Comparison of ENCODE assay signal across 10 cellular contexts in genomic region chr4:40199179-40199670, GRCh38. TPM values are rescaled to one million over a fixed set of nuclear protein-coding genes. Genes with fewer than 3 reads are reported as not detected.
DNase-seq lines count a peak whose midpoint lies in the region; ATAC-seq and TF ChIP-seq lines count a peak whose summit lies in the region.
"Had no signal": no experiment of that assay in that cellular context is flagged by ENCODE, and none has a peak within 500 bp of the region (broad histone marks: within the 10 kb centered on the region; RNA-seq: fewer than 3 reads in every experiment).

No MANE protein-coding gene starts in this region.

- peaks cover 70% of the 10 kb centered on the region for H3K36me3 Mint-ChIP-seq in activated CD8-positive, alpha-beta memory T cell treated with anti-CD3 and anti-CD28 coated beads, Interleukin-2, amount 10 ng/mL, durations not matched to agents 7 days and 5 days
- H3K36me3 Mint-ChIP-seq in T-cell, result peaks cover 44% of the 10 kb centered on the region

- H3K4me3 ChIP-seq in esophagus (ENCODE audit: low read depth in 1 of 2, low read length in 2 of 2), result peak overlapping the region; percentile 12 to 29
- H3K4me3 ChIP-seq in thoracic aorta, result peak overlapping the region; percentile 3

- POLR2A ChIA-PET in T-cell (lab: Charles Lee), result interaction anchor here (0.6 to 4.4 kb wide), 19 partner anchors 8 to 143 kb away, joined by 3 to 47 read pairs (median 5); partner anchors contain the start of gene N4BP2 (in 1 of the 2)

- H3K4me1 ChIP-seq in esophagus (ENCODE audit: control insufficient read depth in 2 of 2, insufficient read depth in 2 of 2, low read length in 1 of 2) (no peaks in the 10 kb centered on the region), thoracic aorta (ENCODE audit: control insufficient read depth in 1 of 2, low read depth in 2 of 2) (no peaks in the 10 kb centered on the region)

- H3K36me3 ChIP-seq in esophagus (ENCODE audit: control insufficient read depth in 2 of 2, insufficient read depth in 2 of 2, low read length in 1 of 2) (no peaks in the 10 kb centered on the region), thoracic aorta (no peaks in the 10 kb centered on the region)

- H3K4me1 Mint-ChIP-seq in activated CD8-positive, alpha-beta memory T cell treated with anti-CD3 and anti-CD28 coated beads, Interleukin-2, amount 10 ng/mL, durations not matched to agents 7 days and 5 days, result peaks cover 49% of the 10 kb centered on the region
- H3K4me1 Mint-ChIP-seq in T-cell, result peaks cover 39 to 58% (median 52%) of the 10 kb centered on the region in 3 donors

- no peaks in the 10 kb centered on the region for H3K27me3 ChIP-seq in esophagus (ENCODE audit: control insufficient read depth in 1 of 2, insufficient read depth in 2 of 2, low read length in 2 of 2)
- no peaks in the 10 kb centered on the region for H3K27me3 ChIP-seq in thoracic aorta (replicated peaks; ENCODE audit: insufficient read depth)

- ATAC-seq in activated CD8-positive, alpha-beta memory T cell treated with anti-CD3 and anti-CD28 coated beads, Interleukin-2, amount 10 ng/mL, durations not matched to agents 7 days and 5 days, result no peak
- ATAC-seq in T-cell (replicated peaks in 1 of 4) (no peak), thoracic aorta (ENCODE audit: insufficient number of reproducible peaks, low FRiP score, low read depth) (no peak), HG02678 (IDR thresholded peaks at IDR 0.05; ENCODE audit: unreplicated experiment) (no peak), HG03159 (IDR thresholded peaks at IDR 0.05; ENCODE audit: unreplicated experiment) (no peak)

- H3K27ac ChIP-seq in esophagus (ENCODE audit: low read depth in 2 of 2, low read length in 1 of 2), result peak overlapping the region in 1 of 2 donors; percentile 15
- no peak overlapping the region for H3K27ac ChIP-seq in thoracic aorta

- 68% methylated on average over 6 of the region's 6 CpGs for WGBS in esophagus, 2 donors

- no peak for TF ChIP-seq CTCF in thoracic aorta (IDR thresholded peaks at IDR 0.05)

- H3K27ac Mint-ChIP-seq in activated CD8-positive, alpha-beta memory T cell treated with anti-CD3 and anti-CD28 coated beads, Interleukin-2, amount 10 ng/mL, durations not matched to agents 7 days and 5 days, result peak overlapping the region; percentile 99
- peak overlapping the region; percentile 95 to 96 for H3K27ac Mint-ChIP-seq in T-cell

- H3K27me3 Mint-ChIP-seq in activated CD8-positive, alpha-beta memory T cell treated with anti-CD3 and anti-CD28 coated beads, Interleukin-2, amount 10 ng/mL, durations not matched to agents 7 days and 5 days, result no peaks in the 10 kb centered on the region
- no peaks in the 10 kb centered on the region for H3K27me3 Mint-ChIP-seq in T-cell

- no peaks in the 10 kb centered on the region for H3K9me3 Mint-ChIP-seq in activated CD8-positive, alpha-beta memory T cell treated with anti-CD3 and anti-CD28 coated beads, Interleukin-2, amount 10 ng/mL, durations not matched to agents 7 days and 5 days (ENCODE audit: low read depth)
- no peaks in the 10 kb centered on the region for H3K9me3 Mint-ChIP-seq in T-cell

- peak overlapping the region; percentile 98 for H3K4me3 Mint-ChIP-seq in activated CD8-positive, alpha-beta memory T cell treated with anti-CD3 and anti-CD28 coated beads, Interleukin-2, amount 10 ng/mL, durations not matched to agents 7 days and 5 days
- peak overlapping the region; percentile 96 to 99 (median 98) for H3K4me3 Mint-ChIP-seq in T-cell

- peaks cover 0 to 2% of the 10 kb centered on the region in 2 donors for H3K9me3 ChIP-seq in esophagus (ENCODE audit: control insufficient read depth in 2 of 2, insufficient read depth in 1 of 2, low read depth in 1 of 2, low read length in 1 of 2)
- no peaks in the 10 kb centered on the region for H3K9me3 ChIP-seq in thoracic aorta

- DNase-seq in activated CD8-positive, alpha-beta memory T cell treated with anti-CD3 and anti-CD28 coated beads, Interleukin-2, amount 10 ng/mL, durations not matched to agents 7 days and 5 days, result peak; percentile 69
- DNase-seq in activated CD8-positive, alpha-beta memory T cell treated with anti-CD3 and anti-CD28 coated beads, Interleukin-2, amount 50 U/mL, for 48 hours, result no peak
- DNase-seq in T-cell (peak in 18 of 34 experiments; percentile 21 to 59 (median 43)), thoracic aorta (ENCODE audit: low spot score) (no peak), NCI-H2081 treated with DMSO at 0.1 percent for 48 hours (lab: John Stamatoyannopoulos, UW) (no peak)
- DNase-seq: ACHN, islet precursor cell had no signal

- CTCF ChIA-PET in activated CD8-positive, alpha-beta memory T cell treated with anti-CD3 and anti-CD28 coated beads, Interleukin-2, amount 10 ng/mL, durations not matched to agents 7 days and 5 days (lab: Charles Lee), result interaction anchor here (0.7 to 2.1 kb wide), 9 partner anchors 8 to 118 kb away, joined by 3 to 20 read pairs (median 8); no protein-coding TSS in a partner anchor
- CTCF ChIA-PET in T-cell (lab: Charles Lee), result interaction anchor here (1.1 to 1.9 kb wide), 9 partner anchors 9 to 126 kb away, joined by 3 to 6 read pairs (median 6); no protein-coding TSS in a partner anchor

RNA-seq across cellular contexts. Expression of gene RHOH, which starts 2.4 kb away (rescaled TPM):
- total RNA-seq in activated CD8-positive, alpha-beta memory T cell treated with anti-CD3 and anti-CD28 coated beads, Interleukin-2, amount 10 ng/mL, durations not matched to agents 7 days and 5 days, result 100 to 1,000 TPM; 136 to 145 TPM
- total RNA-seq in T-cell, result 100 to 1,000 TPM; 174 to 436 (median 216) TPM
- 1 to 10 TPM in 1 of 2 donors, under 1 TPM in 1; 0.87 to 1.1 TPM for polyA plus RNA-seq in esophagus
- 10 to 100 TPM in 1 of 2 donors, 1 to 10 TPM in 1; 5.8 to 10.2 TPM for total RNA-seq in thoracic aorta

Comparison
In these comparisons a context has a peak if more than half of its experiments do, and no peak if none do; other contexts are left out.
1. DNase-seq: peak in activated CD8-positive, alpha-beta memory T cell treated with anti-CD3 and anti-CD28 coated beads, Interleukin-2, amount 10 ng/mL, durations not matched to agents 7 days and 5 days (single experiment) and T-cell (18 of 34); none in activated CD8-positive, alpha-beta memory T cell treated with anti-CD3 and anti-CD28 coated beads, Interleukin-2, amount 50 U/mL, for 48 hours (single experiment), thoracic aorta (single experiment) and NCI-H2081 treated with DMSO at 0.1 percent for 48 hours (single experiment).
2. RNA of gene RHOH, which starts 2.4 kb away (total RNA-seq): 174 to 436 TPM in T-cell and 136 to 145 TPM in activated CD8-positive, alpha-beta memory T cell treated with anti-CD3 and anti-CD28 coated beads, Interleukin-2, amount 10 ng/mL, durations not matched to agents 7 days and 5 days; 5.8 to 10.2 TPM in thoracic aorta; every median in the first group is over 10 times any median in the second.